ENCODE assay signal across 1 cellular context in the genomic region with DNA sequence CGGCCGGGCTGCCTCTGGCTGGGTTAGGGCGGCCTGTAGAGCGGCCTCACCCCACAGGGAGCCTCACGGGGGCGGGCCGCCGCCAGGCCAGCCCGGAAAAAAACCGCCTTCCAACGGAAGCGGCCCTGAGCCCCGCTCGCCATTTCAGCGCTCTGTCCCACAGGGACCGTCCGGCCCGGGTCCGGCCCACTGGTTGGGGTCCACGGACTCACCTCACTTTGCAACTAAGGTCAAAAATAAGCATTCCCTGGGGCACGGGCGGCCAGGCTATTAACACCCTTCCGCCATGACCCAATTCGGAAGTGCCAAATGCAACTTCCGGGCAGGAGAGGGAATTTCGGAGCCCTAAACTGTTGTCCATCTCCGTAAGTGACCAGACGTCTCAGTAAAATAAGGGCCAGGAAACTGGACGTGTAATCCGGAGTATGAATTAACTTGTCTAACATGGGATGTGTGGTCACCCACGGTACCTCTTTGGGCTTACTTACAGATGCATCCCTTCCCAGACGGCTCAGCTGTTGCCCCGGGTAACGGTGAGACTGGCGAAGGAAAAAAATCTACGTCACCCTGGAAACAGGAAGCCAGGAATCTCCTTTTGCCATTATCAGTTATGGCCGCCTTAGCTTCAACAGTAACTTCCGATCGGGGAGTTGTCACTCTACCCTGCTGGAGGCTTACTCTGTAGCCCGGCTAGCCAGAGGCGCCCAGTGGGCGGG.
TF ChIP-seq lines count a peak whose summit lies in the region.

A gene with protein sequence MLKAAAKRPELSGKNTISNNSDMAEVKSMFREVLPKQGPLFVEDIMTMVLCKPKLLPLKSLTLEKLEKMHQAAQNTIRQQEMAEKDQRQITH (minus strand): TSS at position 548 of the 716 bp plus-strand sequence. CDS start 1,023 bp downstream, outside the sequence.

TF ChIP-seq in GM23338, 12 proteins besides CTCF, POLR2A, EP300 and RAD21:
- TF ChIP-seq ZNF462 (CRISPR knock-in tag; IDR thresholded peaks at IDR 0.05) (no peak), POLR2AphosphoS5 (IDR thresholded peaks at IDR 0.05; ENCODE audit: low read depth) (peak; percentile 54), CREB1 (CRISPR knock-in tag; IDR thresholded peaks at IDR 0.05; ENCODE audit: low read depth) (peak; percentile 86), NANOG (IDR thresholded peaks at IDR 0.05; ENCODE audit: borderline replicate concordance) (no peak), ZNF114 (CRISPR knock-in tag; IDR thresholded peaks at IDR 0.05) (no peak), REST (IDR thresholded peaks at IDR 0.05; ENCODE audit: unreplicated experiment) (no peak)
- TF ChIP-seq, protein P1, sequence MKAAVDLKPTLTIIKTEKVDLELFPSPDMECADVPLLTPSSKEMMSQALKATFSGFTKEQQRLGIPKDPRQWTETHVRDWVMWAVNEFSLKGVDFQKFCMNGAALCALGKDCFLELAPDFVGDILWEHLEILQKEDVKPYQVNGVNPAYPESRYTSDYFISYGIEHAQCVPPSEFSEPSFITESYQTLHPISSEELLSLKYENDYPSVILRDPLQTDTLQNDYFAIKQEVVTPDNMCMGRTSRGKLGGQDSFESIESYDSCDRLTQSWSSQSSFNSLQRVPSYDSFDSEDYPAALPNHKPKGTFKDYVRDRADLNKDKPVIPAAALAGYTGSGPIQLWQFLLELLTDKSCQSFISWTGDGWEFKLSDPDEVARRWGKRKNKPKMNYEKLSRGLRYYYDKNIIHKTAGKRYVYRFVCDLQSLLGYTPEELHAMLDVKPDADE (IDR thresholded peaks at IDR 0.05): peak; percentile 92
